23 cellular contexts compared by ENCODE assay signal in genomic region chr13:43245374-43245964, GRCh38.
DNase-seq lines count a peak whose midpoint lies in the region; ATAC-seq, FAIRE-seq and TF ChIP-seq lines count a peak whose summit lies in the region.
"Had no signal": no experiment of that assay in that cellular context is flagged by ENCODE, and none has a peak within 500 bp of the region (broad histone marks: within the 10 kb centered on the region; RNA-seq: fewer than 3 reads in every experiment).

No MANE protein-coding gene starts in this region.

- FAIRE-seq in endothelial cell of umbilical vein (lab: Jason Lieb, UNC) = peak; percentile 44
- FAIRE-seq: GM12878 had no signal

- POLR2A ChIA-PET in PC-9 (lab: Charles Lee; ENCODE audit: unreplicated experiment) (no interaction called here), endothelial cell of umbilical vein (lab: Charles Lee) (no interaction called here)

- CTCF ChIA-PET in PC-9 (lab: Charles Lee) = no interaction called here
- CTCF ChIA-PET in endothelial cell of umbilical vein (lab: Charles Lee) = no interaction called here

- no peaks in the 10 kb centered on the region for H3K9me1 ChIP-seq in endothelial cell of umbilical vein (replicated peaks; ENCODE audit: control insufficient read depth, extremely low read depth, insufficient read depth, low read length)

- dilution Hi-C loops in endothelial cell of umbilical vein (cut with MboI; ENCODE audit: extremely low pct_ligation_motif_present, low sequenced_read_pairs) = no loop called here

- BruUV-seq in PC-9 (replicated peaks; lab: Mats Ljungman, UMichigan) (no TSS peak), endothelial cell of umbilical vein (replicated peaks; lab: Mats Ljungman, UMichigan) (no TSS peak)

- no peaks in the 10 kb centered on the region for H3K79me2 ChIP-seq in PC-9 (ENCODE audit: low read depth)
- no peaks in the 10 kb centered on the region for H3K79me2 ChIP-seq in endothelial cell of umbilical vein (ENCODE audit: control insufficient read depth, insufficient read depth, low read length)

- no peak for TF ChIP-seq CTCF in PC-9 (conservative IDR thresholded peaks at IDR 0.05)
- TF ChIP-seq CTCF in endothelial cell of umbilical vein (IDR thresholded peaks at IDR 0.05; ENCODE audit: extremely low read depth in 1 of 2, insufficient read depth in 1 of 2, low read depth in 1 of 2, low read length in 2 of 2) = no peak
- no peak for TF ChIP-seq CTCF in GM10266 (IDR thresholded peaks at IDR 0.05; ENCODE audit: control insufficient read depth, insufficient read depth, low read depth, missing control alignments)

- DNase-seq in AG20443 (ENCODE audit: low spot score) = peak; percentile 81
- peak in 1 of 2 experiments; percentile 37 for DNase-seq in PC-9
- peak; percentile 44 for DNase-seq in endothelial cell of umbilical vein (ENCODE audit: low read depth, low spot score)
- DNase-seq in kidney tubule cell (ENCODE audit: low spot score) = peak; percentile 77
- no peak for DNase-seq in GM10266 (ENCODE audit: extremely low spot score)
- no peak for DNase-seq in NCI-H2196 treated with DMSO at 0.1 percent for 48 hours (lab: John Stamatoyannopoulos, UW; ENCODE audit: unreplicated experiment)
- DNase-seq: activated CD4-positive, alpha-beta T cell treated with anti-CD3 and anti-CD28 coated beads for 36 hours; activated naive CD8-positive, alpha-beta T cell treated with anti-CD3 and anti-CD28 coated beads for 36 hours; activated T-cell treated with anti-CD3 and anti-CD28 coated beads for 4 hours; C1 segment of cervical spinal cord; colonic mucosa; head of caudate nucleus; left colon; NCI-H446 treated with DMSO at 0.1 percent for 48 hours; psoas muscle; stimulated activated CD4-positive, alpha-beta T cell treated with anti-CD3 and anti-CD28 coated beads, Interleukin-1b, Interleukin-23, amount 100 ng/mL, for 48 hours; stimulated activated CD8-positive, alpha-beta memory T cell treated with anti-CD3 and anti-CD28 coated beads, Interleukin-4, amount 100 ng/mL, for 48 hours; T-helper 17 cell; tibial artery had no signal

- H3K36me3 ChIP-seq in PC-9 (ENCODE audit: low read depth) (no peaks in the 10 kb centered on the region), endothelial cell of umbilical vein (ENCODE audit: control insufficient read depth in 2 of 2, extremely low read depth in 1 of 2, insufficient read depth in 2 of 2, low read length in 2 of 2) (no peaks in the 10 kb centered on the region)
- H3K36me3 ChIP-seq: colonic mucosa, tibial artery had no signal

- H3K4me2 ChIP-seq in PC-9 (no peak overlapping the region), endothelial cell of umbilical vein (ENCODE audit: insufficient read depth, low read length) (peak overlapping the region; percentile 5)

- H3K27me3 ChIP-seq in PC-9 (ENCODE audit: insufficient read depth, low read depth) (no peaks in the 10 kb centered on the region), endothelial cell of umbilical vein (ENCODE audit: control insufficient read depth in 2 of 2, insufficient read depth in 2 of 2, low read length in 2 of 2) (no peaks in the 10 kb centered on the region)
- H3K27me3 ChIP-seq: colonic mucosa, tibial artery had no signal

- TF ChIP-seq POLR2A in endothelial cell of umbilical vein (IDR thresholded peaks at IDR 0.05; ENCODE audit: low read depth, low read length) = no peak

- H4K20me1 ChIP-seq in PC-9 (ENCODE audit: insufficient read depth) = no peaks in the 10 kb centered on the region
- no peaks in the 10 kb centered on the region for H4K20me1 ChIP-seq in endothelial cell of umbilical vein (replicated peaks; ENCODE audit: control insufficient read depth, extremely low read depth, insufficient read depth, low read length)

- H3F3A ChIP-seq in PC-9 (ENCODE audit: insufficient read depth, low read depth) = no peaks in the 10 kb centered on the region

- H3K4me1 ChIP-seq in PC-9 (replicated peaks; ENCODE audit: insufficient read depth) = peaks cover 6% of the 10 kb centered on the region; the same call in 1 of the 2 replicates
- peaks cover 8% of the 10 kb centered on the region for H3K4me1 ChIP-seq in endothelial cell of umbilical vein (ENCODE audit: control insufficient read depth, extremely low read depth, insufficient read depth, low read length)
- H3K4me1 ChIP-seq: colonic mucosa, psoas muscle, tibial artery had no signal

- no peak overlapping the region for H3K9ac ChIP-seq in endothelial cell of umbilical vein (replicated peaks; ENCODE audit: extremely low read depth, insufficient read depth, low read length)

- H3K4me3 ChIP-seq in PC-9 (no peak overlapping the region), endothelial cell of umbilical vein (replicated peaks in 1 of 3; ENCODE audit: insufficient read depth in 1 of 3, low read depth in 1 of 3, low read length in 3 of 3) (no peak overlapping the region)
- H3K4me3 ChIP-seq: colonic mucosa, GM12878, psoas muscle, tibial artery had no signal

- H3K9me3 ChIP-seq in PC-9 (ENCODE audit: insufficient read depth, low read depth) (no peaks in the 10 kb centered on the region), endothelial cell of umbilical vein (replicated peaks; ENCODE audit: control insufficient read depth, insufficient read depth, low read length) (no peaks in the 10 kb centered on the region)
- H3K9me3 ChIP-seq: colonic mucosa, psoas muscle, tibial artery had no signal

- intact Hi-C loops in PC-9 (cut with micrococcal nuclease; ENCODE audit: unreplicated experiment) = loop anchor here (5.0 kb wide), 1 partner anchor 88 kb away; no protein-coding TSS in a partner anchor
- intact Hi-C loops in endothelial cell of umbilical vein (cut with micrococcal nuclease) = no loop called here

- H3K9me2 ChIP-seq in PC-9 (ENCODE audit: insufficient read depth) = no peaks in the 10 kb centered on the region

- H2AFZ ChIP-seq in PC-9 (no peak overlapping the region), endothelial cell of umbilical vein (ENCODE audit: low read depth, low read length) (no peak overlapping the region)

- ATAC-seq in GM18861 (IDR thresholded peaks at IDR 0.05; ENCODE audit: unreplicated experiment) = no peak
- ATAC-seq in HG03025 (IDR thresholded peaks at IDR 0.05; ENCODE audit: low FRiP score, unreplicated experiment) = no peak
- ATAC-seq: activated CD4-positive, alpha-beta T cell treated with anti-CD3 and anti-CD28 coated beads for 36 hours; GM12878; left colon; Panc1; psoas muscle; T-helper 17 cell had no signal

- H3K27ac ChIP-seq in PC-9 = peak overlapping the region; percentile 46
- H3K27ac ChIP-seq in endothelial cell of umbilical vein (ENCODE audit: insufficient read depth, low read depth, low read length) = peak overlapping the region; percentile 32
- H3K27ac ChIP-seq: colonic mucosa, psoas muscle, tibial artery had no signal

TF ChIP-seq in endothelial cell of umbilical vein, 7 proteins besides CTCF, POLR2A, EP300 and RAD21:
- TF ChIP-seq JUN (IDR thresholded peaks at IDR 0.05; ENCODE audit: borderline replicate concordance, insufficient read depth, insufficient read length, low read depth) (peak; percentile 26), EZH2 (IDR thresholded peaks at IDR 0.05; ENCODE audit: borderline replicate concordance, low read depth, low read length, severe bottlenecking) (no peak), POLR2AphosphoS5 (IDR thresholded peaks at IDR 0.05; ENCODE audit: insufficient read depth, low read depth, low read length) (no peak), MYC (IDR thresholded peaks at IDR 0.05; ENCODE audit: low read depth, low read length) (no peak), MAX (IDR thresholded peaks at IDR 0.05; ENCODE audit: insufficient read depth, insufficient read length) (no peak), FOS (IDR thresholded peaks at IDR 0.05; ENCODE audit: borderline replicate concordance, insufficient read depth, low read length) (peak; percentile 69), GATA2 (IDR thresholded peaks at IDR 0.05; ENCODE audit: insufficient read depth, insufficient read length, low read depth, low read length) (peak; percentile 96)

Comparison
In these comparisons a context has a peak if more than half of its experiments do, and no peak if none do; other contexts are left out.
1. DNase-seq: peak in AG20443 (single experiment), endothelial cell of umbilical vein (single experiment) and kidney tubule cell (single experiment); none in GM10266 (single experiment) and NCI-H2196 treated with DMSO at 0.1 percent for 48 hours (single experiment).